19 cellular contexts compared by ENCODE assay signal in the genomic region with DNA sequence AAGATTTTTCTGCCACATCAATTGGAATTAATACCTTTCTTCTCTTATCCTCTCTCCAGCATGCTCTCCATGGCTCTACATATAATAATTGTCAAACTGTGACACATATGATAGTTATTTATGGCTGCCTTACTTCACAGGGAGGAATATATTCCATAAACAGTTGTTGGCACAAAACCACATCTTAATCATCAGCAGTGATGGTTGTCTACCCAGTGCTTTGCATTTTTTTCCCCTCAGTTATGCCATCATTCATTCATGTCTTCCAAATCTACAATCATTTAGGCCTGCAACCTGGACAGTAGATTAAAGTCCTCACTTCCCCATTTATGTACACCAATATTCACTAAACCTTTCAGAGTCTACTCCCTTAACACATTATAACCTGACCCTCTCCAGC.
DNase-seq lines count a peak whose midpoint lies in the region; ATAC-seq, FAIRE-seq and TF ChIP-seq lines count a peak whose summit lies in the region.
"Had no signal": no experiment of that assay in that cellular context is flagged by ENCODE, and none has a peak within 500 bp of the region (broad histone marks: within the 10 kb centered on the region; RNA-seq: fewer than 3 reads in every experiment).

No MANE protein-coding gene starts in this region.

- no peaks in the 10 kb centered on the region for H3K9me2 ChIP-seq in GM23248 (ENCODE audit: insufficient read depth)

- DNase-seq in GM23248 = peak; percentile 74
- peak; percentile 69 for DNase-seq in SW480 (ENCODE audit: low spot score)
- peak; percentile 55 for DNase-seq in fibroblast of peridontal ligament (ENCODE audit: extremely low read depth)
- DNase-seq in small intestine = peak; percentile 28
- DNase-seq in RWPE1 (ENCODE audit: low spot score) = no peak
- DNase-seq in NCI-H1694 treated with DMSO at 0.1 percent for 48 hours (lab: John Stamatoyannopoulos, UW) = no peak
- DNase-seq in left lung = no peak
- no peak for DNase-seq in C1 segment of cervical spinal cord (lab: John Stamatoyannopoulos, UW)
- DNase-seq: activated B cell treated with CpG ODN at 0.5 μM for 24 hours; activated effector memory CD4-positive, alpha-beta T cell treated with Interleukin-2 at 50 U/mL for 16 hours; anterior cingulate cortex; BE2C; glutamatergic neuron; HFFc6; NCI-H1092; NCI-H82; Peyer's patch had no signal

- CTCF ChIA-PET in RWPE1 (lab: Yijun Ruan, JAX) = no interaction called here

- peaks cover 18% of the 10 kb centered on the region for H3K4me1 ChIP-seq in GM23248 (ENCODE audit: insufficient read depth)
- peaks cover 0 to 3% of the 10 kb centered on the region in 2 donors for H3K4me1 ChIP-seq in small intestine (ENCODE audit: control insufficient read depth in 2 of 2, insufficient read depth in 1 of 2, low read depth in 1 of 2, low read length in 1 of 2)
- peaks cover 0 to 9% of the 10 kb centered on the region in 2 donors for H3K4me1 ChIP-seq in left lung
- H3K4me1 ChIP-seq: BE2C had no signal

- no peak for FAIRE-seq in small intestine (lab: Jason Lieb, UNC)
- FAIRE-seq: colon, GM18507 had no signal

- no peaks in the 10 kb centered on the region for H4K20me1 ChIP-seq in GM23248 (ENCODE audit: insufficient read depth)

- no peaks in the 10 kb centered on the region for H3K79me2 ChIP-seq in GM23248 (ENCODE audit: insufficient read depth)

- TF ChIP-seq CTCF in RWPE1 (conservative IDR thresholded peaks at IDR 0.05; ENCODE audit: low read depth) (no peak), left lung (IDR thresholded peaks at IDR 0.05) (no peak)

- H3K9ac ChIP-seq in GM23248 = no peak overlapping the region; the same call in 1 of the 2 replicates

- POLR2A ChIA-PET in RWPE1 (lab: Yijun Ruan, JAX; ENCODE audit: low non-redundant PET) = no interaction called here

- peaks cover 6% of the 10 kb centered on the region; the same call in 1 of the 2 replicates for H3F3A ChIP-seq in GM23248 (ENCODE audit: insufficient read depth)

- H3K27ac ChIP-seq in GM23248 (peak overlapping the region; percentile 60), small intestine (ENCODE audit: low read depth in 1 of 2, low read length in 1 of 2) (no peak overlapping the region), RWPE1 (no peak overlapping the region), left lung (no peak overlapping the region)
- H3K27ac ChIP-seq: Peyer's patch had no signal

- no peak overlapping the region for H2AFZ ChIP-seq in GM23248

- H3K4me3 ChIP-seq in GM23248 = no peak overlapping the region
- H3K4me3 ChIP-seq in small intestine (ENCODE audit: low read depth in 1 of 2, low read length in 2 of 2) = no peak overlapping the region
- H3K4me3 ChIP-seq in left lung = no peak overlapping the region
- H3K4me3 ChIP-seq: Peyer's patch had no signal

- in situ Hi-C loops in GM23248 (cut with MboI) = no loop called here

- no peaks in the 10 kb centered on the region for H3K9me3 ChIP-seq in GM23248 (ENCODE audit: low read depth)
- no peaks in the 10 kb centered on the region for H3K9me3 ChIP-seq in small intestine (ENCODE audit: control insufficient read depth, low read depth)
- no peaks in the 10 kb centered on the region for H3K9me3 ChIP-seq in left lung
- H3K9me3 ChIP-seq: BE2C, Peyer's patch had no signal

- H3K27me3 ChIP-seq in GM23248 (replicated peaks; ENCODE audit: insufficient read depth) = no peaks in the 10 kb centered on the region
- H3K27me3 ChIP-seq in small intestine (ENCODE audit: control insufficient read depth in 2 of 2, insufficient read depth in 2 of 2, low read length in 2 of 2) = no peaks in the 10 kb centered on the region
- no peaks in the 10 kb centered on the region for H3K27me3 ChIP-seq in left lung
- H3K27me3 ChIP-seq: BE2C, Peyer's patch had no signal

- intact Hi-C loops in left lung (cut with DNase I) = no loop called here

- H3K36me3 ChIP-seq in GM23248 (ENCODE audit: low read depth) (no peaks in the 10 kb centered on the region), small intestine (ENCODE audit: control insufficient read depth in 2 of 2, insufficient read depth in 2 of 2, low read length in 2 of 2) (no peaks in the 10 kb centered on the region), left lung (no peaks in the 10 kb centered on the region)
- H3K36me3 ChIP-seq: BE2C, Peyer's patch had no signal

- H3K4me2 ChIP-seq in GM23248 (ENCODE audit: unreplicated experiment) = peak overlapping the region; percentile 11

- no peak for ATAC-seq in left lung

Comparison
In these comparisons a context has a peak if more than half of its experiments do, and no peak if none do; other contexts are left out.
1. DNase-seq: peak in GM23248 (single experiment), SW480 (single experiment), fibroblast of peridontal ligament (single experiment) and small intestine (single experiment); none in RWPE1 (single experiment), NCI-H1694 treated with DMSO at 0.1 percent for 48 hours (single experiment), left lung (0 of 2) and C1 segment of cervical spinal cord (0 of 14).